1 cellular context compared by ENCODE assay signal in genomic region chr12:33439587-33440011, GRCh38.
TF ChIP-seq lines count a peak whose summit lies in the region.

Gene SYT10, minus strand, starts transcription at chr12:33439819. Its CDS starts 297 bp downstream, at chr12:33439522.

TF ChIP-seq in WTC11, 78 proteins besides CTCF, POLR2A, EP300 and RAD21 (continued from another document and continues in another):
- TF ChIP-seq FOXP1 (CRISPR knock-in tag; IDR thresholded peaks at IDR 0.05; ENCODE audit: borderline replicate concordance) (peak; percentile 82; the same call in 1 of the 2 replicates), NR3C1 (CRISPR knock-in tag; conservative IDR thresholded peaks at IDR 0.05; ENCODE audit: low read depth) (no peak), MAX (CRISPR knock-in tag; IDR thresholded peaks at IDR 0.05) (no peak; the same call in none of the 2 replicates), ZNF263 (CRISPR knock-in tag; IDR thresholded peaks at IDR 0.05; ENCODE audit: low read depth) (no peak; the same call in 1 of the 2 replicates), IRF2 (CRISPR knock-in tag; IDR thresholded peaks at IDR 0.05; ENCODE audit: borderline replicate concordance, low read depth) (no peak), NR2C2 (CRISPR knock-in tag; IDR thresholded peaks at IDR 0.05) (no peak), ZMAT4 (CRISPR knock-in tag; IDR thresholded peaks at IDR 0.05) (no peak), ARID4B (CRISPR knock-in tag; IDR thresholded peaks at IDR 0.05; ENCODE audit: borderline replicate concordance) (peak; percentile 63; the same call in 1 of the 2 replicates), FOXK1 (CRISPR knock-in tag; IDR thresholded peaks at IDR 0.05) (no peak; the same call in 1 of the 2 replicates), ZNF512 (CRISPR knock-in tag; IDR thresholded peaks at IDR 0.05; ENCODE audit: borderline replicate concordance) (no peak), GRHL2 (CRISPR knock-in tag; IDR thresholded peaks at IDR 0.05; ENCODE audit: insufficient replicate concordance, severe bottlenecking) (no peak), STAT6 (CRISPR knock-in tag; conservative IDR thresholded peaks at IDR 0.05; ENCODE audit: low read depth) (no peak), PREB (CRISPR knock-in tag; IDR thresholded peaks at IDR 0.05; ENCODE audit: borderline replicate concordance) (no peak), ZNF281 (CRISPR knock-in tag; IDR thresholded peaks at IDR 0.05) (0 out of 2 replicates have a peak, but pooled peaks have one; percentile 12), NFE2L1 (CRISPR knock-in tag; IDR thresholded peaks at IDR 0.05) (peak; percentile 71; the same call in 1 of the 2 replicates), ESRRA (CRISPR knock-in tag; IDR thresholded peaks at IDR 0.05; ENCODE audit: borderline replicate concordance) (no peak), USF1 (CRISPR knock-in tag; IDR thresholded peaks at IDR 0.05) (peak; percentile 51; the same call in 1 of the 2 replicates), ZNF416 (CRISPR knock-in tag; IDR thresholded peaks at IDR 0.05) (no peak), ATF6 (CRISPR knock-in tag; IDR thresholded peaks at IDR 0.05) (no peak), ZNF396 (CRISPR knock-in tag; IDR thresholded peaks at IDR 0.05; ENCODE audit: borderline replicate concordance) (no peak), PRDM15 (CRISPR knock-in tag; IDR thresholded peaks at IDR 0.05) (no peak), NFYB (CRISPR knock-in tag; conservative IDR thresholded peaks at IDR 0.05; ENCODE audit: low read depth) (peak; percentile 60), USF2 (CRISPR knock-in tag; IDR thresholded peaks at IDR 0.05) (no peak), MLX (CRISPR knock-in tag; IDR thresholded peaks at IDR 0.05) (no peak), JUN (CRISPR knock-in tag; IDR thresholded peaks at IDR 0.05) (peak; percentile 71; the same call in 1 of the 2 replicates), PRRX2 (CRISPR knock-in tag; IDR thresholded peaks at IDR 0.05) (no peak), ATF2 (CRISPR knock-in tag; IDR thresholded peaks at IDR 0.05; ENCODE audit: borderline replicate concordance, low read depth) (no peak)
